ENCODE assay signal across 23 cellular contexts in the genomic region with DNA sequence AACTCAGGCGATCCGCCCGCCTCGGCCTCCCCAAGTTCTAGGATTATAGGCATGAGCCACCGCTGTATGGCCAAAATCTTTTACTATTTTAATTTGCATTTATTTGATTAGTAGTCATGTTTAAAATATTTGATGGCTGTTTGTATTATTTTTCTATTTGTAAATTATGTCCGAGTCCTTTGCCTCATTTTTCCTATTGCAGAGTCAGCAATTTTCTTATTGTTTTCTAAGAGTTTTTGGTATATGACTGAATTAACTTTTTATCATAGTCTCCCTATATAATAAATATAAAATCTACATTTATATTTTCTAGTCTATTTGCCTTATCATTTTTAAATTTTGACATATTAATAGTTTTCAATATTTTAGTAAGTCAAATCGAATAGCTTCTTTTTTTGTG. TPM values are rescaled to one million over a fixed set of nuclear protein-coding genes. Genes with fewer than 3 reads are reported as not detected.
DNase-seq lines count a peak whose midpoint lies in the region; ATAC-seq, FAIRE-seq and TF ChIP-seq lines count a peak whose summit lies in the region.
"Had no signal": no experiment of that assay in that cellular context is flagged by ENCODE, and none has a peak within 500 bp of the region (broad histone marks: within the 10 kb centered on the region; RNA-seq: fewer than 3 reads in every experiment).

No MANE protein-coding gene starts in this region.

- H3K9ac ChIP-seq in K562 (ENCODE audit: insufficient read depth in 1 of 2, low read depth in 2 of 2, low read length in 2 of 2) = no peak overlapping the region
- H3K9ac ChIP-seq: BLaER1 had no signal

- H4K20me1 ChIP-seq in K562 (replicated peaks; ENCODE audit: control insufficient read depth, insufficient read depth, low read length) = no peaks in the 10 kb centered on the region
- H4K20me1 ChIP-seq: BLaER1 had no signal

- 5% methylated on average over 7 of the region's 7 CpGs for WGBS in K562 (ENCODE audit: insufficient coverage, low coverage, missing lambda C conversion rate)

- POLR2A ChIA-PET in K562 (lab: Yijun Ruan, JAX) = no interaction called here

- no peaks in the 10 kb centered on the region for H3K9me3 ChIP-seq in K562 (replicated peaks; ENCODE audit: control insufficient read depth, insufficient read depth, low read depth, low read length)
- H3K9me3 ChIP-seq: BLaER1 had no signal

- in situ Hi-C loops in K562 (cut with MboI) = no loop called here

- TF ChIP-seq RAD21 in K562 (CRISPR knock-in tag; conservative IDR thresholded peaks at IDR 0.05 in 1 of 2, IDR thresholded peaks at IDR 0.05 in 1 of 2) = no peak

- CTCF ChIA-PET in K562 (lab: Yijun Ruan, JAX; ENCODE audit: low intra/inter-chr PET ratio) = no interaction called here

- H3K79me2 ChIP-seq in K562 (ENCODE audit: control insufficient read depth, insufficient read depth, low read length) = no peaks in the 10 kb centered on the region

- H3K4me2 ChIP-seq in K562 (ENCODE audit: insufficient read depth, low read length) = no peak overlapping the region
- H3K4me2 ChIP-seq: BLaER1 had no signal

- H3K36me3 ChIP-seq in K562 (ENCODE audit: control insufficient read depth, insufficient read depth, low read length) = no peaks in the 10 kb centered on the region
- H3K36me3 ChIP-seq: BLaER1 had no signal

- H3K27ac ChIP-seq in K562 (ENCODE audit: extremely low read depth, low read depth, low read length) = no peak overlapping the region
- H3K27ac ChIP-seq: BLaER1, C4-2B had no signal

- H3K4me1 ChIP-seq in K562 (replicated peaks in 1 of 2; ENCODE audit: control insufficient read depth in 2 of 2, insufficient read depth in 2 of 2, low read length in 2 of 2) = no peaks in the 10 kb centered on the region

- no peak overlapping the region for H3K4me3 ChIP-seq in K562
- H3K4me3 ChIP-seq: BLaER1 had no signal

- H2AFZ ChIP-seq in K562 (ENCODE audit: low read depth, low read length) = no peak overlapping the region

- BruUV-seq in K562 (replicated peaks; lab: Mats Ljungman, UMichigan) = no TSS peak

- DNase-seq in K562 (ENCODE audit: extremely low read depth in 1 of 4, low spot score in 3 of 4) (no peak), frontal cortex (ENCODE audit: low spot score in 2 of 2) (no peak), T1000 (lab: John Stamatoyannopoulos, UW) (no peak), SW480 (ENCODE audit: low spot score) (no peak), mesenteric fat pad (ENCODE audit: low spot score) (no peak), cardiac septum (ENCODE audit: low spot score) (no peak)
- DNase-seq: 8988T; CD4-positive, alpha-beta T cell; CD8-positive, alpha-beta memory T cell; DMS 273 treated with DMSO at 0.1 percent for 48 hours; DMS79; EL; GF-D8; GOT3; H7; HCEC 1CT had no signal

- TF ChIP-seq EP300 in K562 (IDR thresholded peaks at IDR 0.05; ENCODE audit: low read length) = no peak

- no peak for TF ChIP-seq CTCF in K562 (IDR thresholded peaks at IDR 0.05 in 2 of 3, conservative IDR thresholded peaks at IDR 0.05 in 1 of 3; ENCODE audit: insufficient read depth in 2 of 3, low read depth in 1 of 3, low read length in 3 of 3)

- TF ChIP-seq POLR2A in K562 (conservative IDR thresholded peaks at IDR 0.05) = no peak

- H3K27me3 ChIP-seq in K562 (ENCODE audit: control insufficient read depth in 2 of 2, insufficient read depth in 2 of 2, low read length in 2 of 2) = peaks cover 27 to 67% of the 10 kb centered on the region in 2 experiments
- H3K27me3 ChIP-seq: BLaER1 had no signal

- peak; percentile 61 for FAIRE-seq in A204.1 (lab: Jason Lieb, UNC)
- peak; percentile 73 for FAIRE-seq in G401.6 (lab: Jason Lieb, UNC)
- FAIRE-seq in K562 (lab: Jason Lieb, UNC) = no peak
- FAIRE-seq in frontal cortex (lab: Jason Lieb, UNC) = peak; percentile 70
- FAIRE-seq: D721Med, GM12891, GM18507 had no signal

- no peak for ATAC-seq in K562

- intact Hi-C loops in K562 (cut with micrococcal nuclease) (no loop called here), cardiac septum (cut with DNase I) (no loop called here)

- H3K9me1 ChIP-seq in K562 (ENCODE audit: control insufficient read depth, insufficient read depth, low read length) = no peaks in the 10 kb centered on the region

TF ChIP-seq in K562, 482 proteins besides CTCF, POLR2A, EP300 and RAD21:
- TF ChIP-seq ZNF316 (IDR thresholded peaks at IDR 0.05) (peak; percentile 97), MAFF (IDR thresholded peaks at IDR 0.05; ENCODE audit: low read length) (peak; percentile 94), MAFG (tag; conservative IDR thresholded peaks at IDR 0.05) (peak; percentile 90), NCOR1 (IDR thresholded peaks at IDR 0.05) (no peak), C11orf30 (IDR thresholded peaks at IDR 0.05; ENCODE audit: low read depth) (peak; percentile 93), MAFK (IDR thresholded peaks at IDR 0.05; ENCODE audit: low read length) (peak; percentile 95)
- TF ChIP-seq, protein P1, sequence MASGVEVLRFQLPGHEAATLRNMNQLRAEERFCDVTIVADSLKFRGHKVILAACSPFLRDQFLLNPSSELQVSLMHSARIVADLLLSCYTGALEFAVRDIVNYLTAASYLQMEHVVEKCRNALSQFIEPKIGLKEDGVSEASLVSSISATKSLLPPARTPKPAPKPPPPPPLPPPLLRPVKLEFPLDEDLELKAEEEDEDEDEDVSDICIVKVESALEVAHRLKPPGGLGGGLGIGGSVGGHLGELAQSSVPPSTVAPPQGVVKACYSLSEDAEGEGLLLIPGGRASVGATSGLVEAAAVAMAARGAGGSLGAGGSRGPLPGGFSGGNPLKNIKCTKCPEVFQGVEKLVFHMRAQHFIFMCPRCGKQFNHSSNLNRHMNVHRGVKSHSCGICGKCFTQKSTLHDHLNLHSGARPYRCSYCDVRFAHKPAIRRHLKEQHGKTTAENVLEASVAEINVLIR (CRISPR knock-in tag; IDR thresholded peaks at IDR 0.05) = no peak

RNA-seq across cellular contexts. Expression of a gene that starts 34.3 kb away (rescaled TPM):
- 0.67 TPM in 1 of 2 replicates, not detected in the other for total RNA-seq in K562 (2011; cell fraction: chromatin; rRNA removed; ENCODE audit: low replicate concordance)
- total RNA-seq in K562 (2011; cell fraction: nucleolus; rRNA removed) = not detected in 2 replicates
- 0.22 TPM in 1 of 2 replicates, not detected in the other for total RNA-seq in K562 (2011; cell fraction: nucleoplasm; rRNA removed)
- total RNA-seq in K562 (2014; rRNA removed) (0.78 and 0.86 TPM in 2 replicates), K562 (2014; rRNA removed; fragmentation: Illumina TruSeq; extraction: Trizol) (0.36 and 0.48 TPM in 2 replicates), K562 (2015; rRNA removed; fragmentation: Illumina TruSeq; extraction: Trizol) (0.49 and 0.65 TPM in 2 replicates), K562 (2021) (0.51 and 0.92 TPM in 2 replicates), frontal cortex (24.9 TPM), mesenteric fat pad (45.2 TPM), cardiac septum (103 TPM)
- polyA plus RNA-seq in K562 (2011; rRNA removed) (0.31 and 1.0 TPM in 2 replicates), K562 (2014; fragmentation: Illumina TruSeq; extraction: Trizol) (0.39 and 1.00 TPM in 2 replicates), K562 (2014; fragmentation: Nextera tagmentation; extraction: Ambion mirVana) (under 1 TPM; 0.29 to 0.53 TPM), K562 (2014; rRNA removed) (0.84 TPM in 1 of 2 replicates, not detected in the other)
- polyA plus RNA-seq in K562 (2011; cell fraction: cytosol; rRNA removed) = 0.31 and 1.4 TPM in 2 replicates
- polyA plus RNA-seq in K562 (2011; cell fraction: nucleus; rRNA removed) = 1.1 and 6.2 TPM in 2 replicates
- 0.69 and 1.4 TPM in 2 replicates for polyA plus RNA-seq in K562 (2012)
- 2.0 TPM in 1 of 2 replicates, not detected in the other for polyA minus RNA-seq in K562 (2011; rRNA and poly(A)+ RNA removed)
- polyA minus RNA-seq in K562 (2011; cell fraction: cytosol; rRNA and poly(A)+ RNA removed) = not detected in 2 replicates
- polyA minus RNA-seq in K562 (2011; cell fraction: nucleus; rRNA and poly(A)+ RNA removed) = 0.54 and 2.2 TPM in 2 replicates

Comparison
In these comparisons a context has a peak if more than half of its experiments do, and no peak if none do; other contexts are left out.
1. RNA of a gene that starts 34.3 kb away (total RNA-seq): 103 TPM in cardiac septum (single experiment), 45.2 TPM in mesenteric fat pad (single experiment) and 24.9 TPM in frontal cortex (single experiment); 0.22 to 0.92 TPM in K562; every median in the first group is over 10 times any median in the second.